15 cellular contexts compared by ENCODE assay signal in the genomic region with DNA sequence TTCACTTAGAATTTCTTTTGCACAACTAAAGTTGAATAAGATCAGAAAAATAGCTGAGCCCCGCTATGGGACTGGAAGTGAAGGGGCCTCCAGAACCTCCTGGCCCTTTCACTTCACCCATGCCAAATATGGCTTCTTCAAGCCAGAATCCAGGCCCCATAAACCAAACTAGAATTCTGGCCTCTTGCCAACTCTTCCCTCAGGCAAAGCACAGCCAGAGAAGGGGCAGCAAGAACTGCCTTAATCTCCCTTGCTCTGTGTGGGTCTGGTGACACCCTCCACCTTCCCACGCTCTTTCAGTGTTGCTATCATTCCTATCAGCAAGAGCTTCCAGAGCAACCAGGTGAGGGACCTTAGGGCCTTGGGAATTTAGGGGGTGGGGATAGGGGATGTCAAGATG. TPM values are rescaled to one million over a fixed set of nuclear protein-coding genes. Genes with fewer than 3 reads are reported as not detected.
DNase-seq lines count a peak whose midpoint lies in the region; ATAC-seq, FAIRE-seq and TF ChIP-seq lines count a peak whose summit lies in the region.
"Had no signal": no experiment of that assay in that cellular context is flagged by ENCODE, and none has a peak within 500 bp of the region (broad histone marks: within the 10 kb centered on the region; RNA-seq: fewer than 3 reads in every experiment).

No MANE protein-coding gene starts in this region.

- peaks cover 22% of the 10 kb centered on the region for H4K20me1 ChIP-seq in osteoblast (ENCODE audit: insufficient read depth, low read length)

- no peak overlapping the region for H3K4me3 Mint-ChIP-seq in activated CD8-positive, alpha-beta T cell treated with anti-CD3 and anti-CD28 coated beads for 36 hours

- H3K9me3 Mint-ChIP-seq in activated CD8-positive, alpha-beta T cell treated with anti-CD3 and anti-CD28 coated beads for 36 hours, result no peaks in the 10 kb centered on the region

- H2AFZ ChIP-seq in osteoblast (ENCODE audit: low read length), result no peak overlapping the region

- POLR2A ChIA-PET in activated CD8-positive, alpha-beta T cell treated with anti-CD3 and anti-CD28 coated beads for 36 hours (lab: Charles Lee), result interaction anchor here (0.6 to 1.4 kb wide), 4 partner anchors 15 to 308 kb away, joined by 3 read pairs; no protein-coding TSS in a partner anchor

- peaks cover 32% of the 10 kb centered on the region for H3K79me2 ChIP-seq in osteoblast (ENCODE audit: insufficient read depth, low read length)

- peaks cover 44% of the 10 kb centered on the region for H3K36me3 Mint-ChIP-seq in activated CD8-positive, alpha-beta T cell treated with anti-CD3 and anti-CD28 coated beads for 36 hours (ENCODE audit: low read depth)

- no peak for FAIRE-seq in GM12892 (lab: Jason Lieb, UNC)

- no peak overlapping the region for H3K4me2 ChIP-seq in osteoblast (ENCODE audit: insufficient read depth, low read length)
- H3K4me2 ChIP-seq: KMS-11 had no signal

- TF ChIP-seq POLR2A in GM12892 (IDR thresholded peaks at IDR 0.05; ENCODE audit: low read depth, low read length), result no peak

- CTCF ChIA-PET in activated CD8-positive, alpha-beta T cell treated with anti-CD3 and anti-CD28 coated beads for 36 hours (lab: Charles Lee), result interaction anchor here (1.1 to 3.7 kb wide), 3 partner anchors 10 to 109 kb away, joined by 3 to 32 read pairs (median 4); no protein-coding TSS in a partner anchor

- no peak for ATAC-seq in activated CD8-positive, alpha-beta T cell treated with anti-CD3 and anti-CD28 coated beads for 36 hours
- ATAC-seq: foreskin keratinocyte had no signal

- H3K27me3 Mint-ChIP-seq in activated CD8-positive, alpha-beta T cell treated with anti-CD3 and anti-CD28 coated beads for 36 hours, result no peaks in the 10 kb centered on the region

- no peaks in the 10 kb centered on the region for H3K36me3 ChIP-seq in ectodermal cell (ENCODE audit: control insufficient read depth, insufficient read depth, low read length)
- peaks cover 64% of the 10 kb centered on the region for H3K36me3 ChIP-seq in osteoblast (ENCODE audit: insufficient read depth, low read length)

- H3K4me3 ChIP-seq in ectodermal cell (ENCODE audit: insufficient read depth, low read depth, low read length) (peak overlapping the region; percentile 13), osteoblast (ENCODE audit: insufficient read depth, low read length) (no peak overlapping the region)
- H3K4me3 ChIP-seq: lung, skin epidermis had no signal

- H3K9me3 ChIP-seq in ectodermal cell (ENCODE audit: control insufficient read depth, low read length), result no peaks in the 10 kb centered on the region
- H3K9me3 ChIP-seq in osteoblast (ENCODE audit: low read depth, low read length), result no peaks in the 10 kb centered on the region

- H3K27me3 ChIP-seq in ectodermal cell (ENCODE audit: control insufficient read depth, insufficient read depth, low read length, poor library complexity, severe bottlenecking), result no peaks in the 10 kb centered on the region
- no peaks in the 10 kb centered on the region for H3K27me3 ChIP-seq in osteoblast (ENCODE audit: insufficient read depth, low read length)
- H3K27me3 ChIP-seq: brain microvascular endothelial cell, foreskin keratinocyte had no signal

- intact Hi-C loops in activated CD8-positive, alpha-beta T cell treated with anti-CD3 and anti-CD28 coated beads for 36 hours (cut with micrococcal nuclease), result no loop called here

- peak; percentile 65 for DNase-seq in EH (ENCODE audit: low read depth)
- peak; percentile 8 for DNase-seq in NCI-H1105 (lab: John Stamatoyannopoulos, UW)
- DNase-seq in osteoblast (ENCODE audit: insufficient read length, low spot score, missing footprints), result peak; percentile 82
- no peak for DNase-seq in NCI-H2029 treated with DMSO at 0.1 percent for 48 hours (lab: John Stamatoyannopoulos, UW)
- DNase-seq in activated CD8-positive, alpha-beta T cell treated with anti-CD3 and anti-CD28 coated beads for 36 hours, result no peak
- no peak for DNase-seq in GM12892 (ENCODE audit: insufficient read length)
- no peak for DNase-seq in stimulated activated CD4-positive, alpha-beta T cell treated with anti-CD3 and anti-CD28 coated beads, Interleukin-12 subunit alpha, Interleukin-12 subunit beta, amount 100 ng/mL, for 4 hours
- DNase-seq: foreskin keratinocyte, NCI-H526 treated with DMSO at 0.1 percent for 48 hours, T-helper 1 cell had no signal

- no peak overlapping the region for H3K27ac ChIP-seq in ectodermal cell (ENCODE audit: insufficient read depth, low read depth, low read length, poor library complexity, severe bottlenecking)
- H3K27ac ChIP-seq in osteoblast (ENCODE audit: low read depth, low read length), result no peak overlapping the region
- H3K27ac ChIP-seq: brain microvascular endothelial cell, foreskin keratinocyte, KMS-11 had no signal

- TF ChIP-seq CTCF in osteoblast (IDR thresholded peaks at IDR 0.05; ENCODE audit: extremely low read depth, low read depth, low read length), result no peak
- TF ChIP-seq CTCF in activated CD8-positive, alpha-beta T cell treated with anti-CD3 and anti-CD28 coated beads for 36 hours (IDR thresholded peaks at IDR 0.05), result no peak

- H3K4me1 Mint-ChIP-seq in activated CD8-positive, alpha-beta T cell treated with anti-CD3 and anti-CD28 coated beads for 36 hours (ENCODE audit: low read depth), result peaks cover 10% of the 10 kb centered on the region

- whole genome bisulfite sequencing in ectodermal cell, 2 experiments, result 94 to 95% methylated on average over 2 of the region's 2 CpGs

- no peak overlapping the region for H3K27ac Mint-ChIP-seq in activated CD8-positive, alpha-beta T cell treated with anti-CD3 and anti-CD28 coated beads for 36 hours

- peaks cover 31% of the 10 kb centered on the region for H3K4me1 ChIP-seq in ectodermal cell (ENCODE audit: control insufficient read depth, insufficient read depth, low read length)
- peaks cover 14% of the 10 kb centered on the region for H3K4me1 ChIP-seq in osteoblast (ENCODE audit: insufficient read depth, low read length)

RNA-seq across cellular contexts. Expression of gene PNMA1, which starts 3.1 kb away (rescaled TPM):
- polyA plus RNA-seq in ectodermal cell (2013, experiment 1 of 4), result 74.3 TPM
- 72.1 TPM for polyA plus RNA-seq in ectodermal cell (2013, experiment 2 of 4)
- 62.6 TPM for polyA plus RNA-seq in ectodermal cell (2013, experiment 3 of 4)
- polyA plus RNA-seq in ectodermal cell (2013, experiment 4 of 4), result 74.7 TPM
- 40.1 and 40.2 TPM in 2 replicates for total RNA-seq in osteoblast
- total RNA-seq in activated CD8-positive, alpha-beta T cell treated with anti-CD3 and anti-CD28 coated beads for 36 hours, result 10 to 100 TPM; 22.9 to 24.1 TPM
- 13.3 TPM for polyA plus RNA-seq in GM12892 (2012; ENCODE audit: missing spikeins)

Comparison
In these comparisons a context has a peak if more than half of its experiments do, and no peak if none do; other contexts are left out.
1. DNase-seq: peak in EH (single experiment), NCI-H1105 (single experiment) and osteoblast (single experiment); none in NCI-H2029 treated with DMSO at 0.1 percent for 48 hours (single experiment), activated CD8-positive, alpha-beta T cell treated with anti-CD3 and anti-CD28 coated beads for 36 hours (single experiment), GM12892 (single experiment) and stimulated activated CD4-positive, alpha-beta T cell treated with anti-CD3 and anti-CD28 coated beads, Interleukin-12 subunit alpha, Interleukin-12 subunit beta, amount 100 ng/mL, for 4 hours (single experiment).